In the genomic region with DNA sequence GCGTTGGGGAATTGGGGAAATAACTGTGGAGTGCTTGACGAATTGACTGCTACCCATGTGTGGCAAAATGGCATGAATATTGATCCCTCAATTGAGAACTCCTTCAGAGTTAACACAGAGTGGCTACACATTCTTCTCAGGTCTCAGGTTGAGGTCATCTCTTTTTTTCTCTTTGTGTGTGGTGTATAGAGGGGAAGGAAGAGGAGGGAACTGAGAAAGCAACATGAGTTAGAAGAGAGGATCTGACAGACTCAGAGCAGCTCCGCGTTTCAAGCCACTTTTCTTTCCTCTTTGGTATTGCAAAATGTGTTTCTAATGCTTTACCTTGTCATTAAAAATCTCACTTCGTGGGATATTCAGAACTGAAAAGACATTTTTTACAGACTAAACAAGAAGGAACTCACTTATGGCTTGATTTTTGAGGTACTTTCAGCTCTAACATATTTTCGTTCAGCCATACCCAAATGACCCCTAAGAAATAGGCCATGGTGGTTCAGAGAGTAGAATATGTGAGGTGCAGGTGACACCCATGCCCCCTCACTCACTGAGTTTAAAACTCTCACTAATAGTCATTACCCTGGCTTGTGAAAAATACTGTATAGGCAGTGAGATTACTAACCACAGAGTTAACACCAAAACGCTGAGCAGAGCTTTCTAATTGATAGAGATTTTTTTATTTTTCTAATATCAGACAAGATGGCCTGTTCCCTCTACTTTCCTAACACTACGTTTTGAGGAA, we compare ENCODE assay signal across 13 cellular contexts. TPM values are rescaled to one million over a fixed set of nuclear protein-coding genes. Genes with fewer than 3 reads are reported as not detected.
A peak's percentile ranks its signal among the peaks of the same experiment; 100 is the strongest.
DNase-seq lines count a peak whose midpoint lies in the region; ATAC-seq and TF ChIP-seq lines count a peak whose summit lies in the region.
"Had no signal": no experiment of that assay in that cellular context is flagged by ENCODE, and none has a peak within 500 bp of the region (broad histone marks: within the 10 kb centered on the region; RNA-seq: fewer than 3 reads in every experiment).

No MANE protein-coding gene starts in this region.

- peak overlapping the region; percentile 83 for H3K27ac Mint-ChIP-seq in central memory CD8-positive, alpha-beta T cell (ENCODE audit: low read depth)

- no peaks in the 10 kb centered on the region for H3K27me3 Mint-ChIP-seq in central memory CD8-positive, alpha-beta T cell

- WGBS in lower leg skin, 2 donors = 70% methylated on average over 8 of the region's 8 CpGs

- peaks cover 62% of the 10 kb centered on the region for H3K4me1 Mint-ChIP-seq in central memory CD8-positive, alpha-beta T cell
- H3K4me1 Mint-ChIP-seq: naive B cell had no signal

- H3K4me3 Mint-ChIP-seq in central memory CD8-positive, alpha-beta T cell = peak overlapping the region; percentile 66
- H3K4me3 Mint-ChIP-seq: naive B cell had no signal

- H3K36me3 Mint-ChIP-seq in central memory CD8-positive, alpha-beta T cell (ENCODE audit: insufficient read depth) = peaks cover 27% of the 10 kb centered on the region
- H3K36me3 Mint-ChIP-seq: naive B cell had no signal

- peak in 1 of 2 donors; percentile 27 for DNase-seq in central memory CD8-positive, alpha-beta T cell (ENCODE audit: low spot score in 2 of 2)
- DNase-seq in SIG-M5 treated with dmso at 0.1 percent for 504 hours (lab: John Stamatoyannopoulos, UW; ENCODE audit: unreplicated experiment) (no peak), lower leg skin (ENCODE audit: low spot score in 2 of 2) (no peak)
- DNase-seq in activated effector memory CD4-positive, alpha-beta T cell treated with Interleukin-2 at 50 U/mL for 16 hours = no peak
- no peak for DNase-seq in stimulated activated naive CD4-positive, alpha-beta T cell (lab: John Stamatoyannopoulos, UW)
- DNase-seq: activated effector memory CD4-positive, alpha-beta T cell treated with anti-CD3 and anti-CD28 coated beads, Interleukin-2, amount 50 U/mL, for 16 hours; Calu3; naive B cell; NCI-H524 treated with DMSO at 0.1 percent for 48 hours had no signal

- H3K9me3 Mint-ChIP-seq in central memory CD8-positive, alpha-beta T cell = no peaks in the 10 kb centered on the region
- H3K9me3 Mint-ChIP-seq: naive B cell had no signal

- TF ChIP-seq CTCF in lower leg skin (IDR thresholded peaks at IDR 0.05) = no peak

- intact Hi-C loops in lower leg skin (cut with DNase I; ENCODE audit: low total_unique reads) = no loop called here

- no peak for TF ChIP-seq POLR2A in GM18505 (IDR thresholded peaks at IDR 0.05; ENCODE audit: borderline replicate concordance, extremely low read depth, insufficient read depth, insufficient read length)
- TF ChIP-seq POLR2A in lower leg skin (IDR thresholded peaks at IDR 0.05) = no peak

- no peak overlapping the region for H3K4me3 ChIP-seq in lower leg skin (ENCODE audit: low read depth, poor library complexity, severe bottlenecking)
- H3K4me3 ChIP-seq: K562 had no signal

- ATAC-seq in GM18505 (IDR thresholded peaks at IDR 0.05; ENCODE audit: unreplicated experiment) (peak; percentile 93), GM21423 (IDR thresholded peaks at IDR 0.05; ENCODE audit: unreplicated experiment) (peak; percentile 89), HG03442 (IDR thresholded peaks at IDR 0.05; ENCODE audit: unreplicated experiment) (peak; percentile 91)
- ATAC-seq in central memory CD8-positive, alpha-beta T cell (replicated peaks; ENCODE audit: extremely low read depth, poor library complexity, severe bottlenecking) = peak; percentile 88
- ATAC-seq: K562 had no signal

RNA-seq across cellular contexts. Expression of a gene that starts 22.5 kb away (rescaled TPM):
- 1 to 10 TPM in 3 of 4 donors, under 1 TPM in 1; 0.46 to 4.3 (median 1.3) TPM for total RNA-seq in lower leg skin
- total RNA-seq: K562 had no signal
